Comparison of ENCODE assay signal across 15 cellular contexts in genomic region chr13:100753391-100753790, GRCh38.
"Had no signal": no experiment of that assay in that cellular context is flagged by ENCODE, and none has a peak within 500 bp of the region (broad histone marks: within the 10 kb centered on the region; RNA-seq: fewer than 3 reads in every experiment).

No MANE protein-coding gene starts in this region.

- H3K36me3 ChIP-seq: colonic mucosa had no signal

- H3K27me3 ChIP-seq: colonic mucosa had no signal

- H3K4me3 ChIP-seq: colonic mucosa had no signal

- DNase-seq: activated B cell treated with CpG ODN at 0.5 μM for 24 hours; activated CD4-positive, alpha-beta T cell treated with anti-CD3 and anti-CD28 coated beads for 48 hours; activated CD8-positive, alpha-beta memory T cell treated with anti-CD3 and anti-CD28 coated beads, Interleukin-2, amount 50 U/mL, for 4 hours; activated CD8-positive, alpha-beta T cell treated with anti-CD3 and anti-CD28 coated beads, Interleukin-2, amount 10 ng/mL, durations not matched to agents 7 days and 5 days; activated gamma-delta T cell treated with Interleukin-2 at 50 U/mL for 16 hours; activated T-cell treated with anti-CD3 and anti-CD28 coated beads, Interleukin-2, amount 50 U/mL, for 72 hours; amniotic stem cell; caudate nucleus; colonic mucosa; head of caudate nucleus; mesendoderm; stimulated activated CD4-positive, alpha-beta T cell treated with anti-CD3 and anti-CD28 coated beads, Interleukin-2, amount 100 ng/mL, for 24 hours; T-helper 2 cell had no signal

- H3K9me3 ChIP-seq: colonic mucosa had no signal

- H3K27ac ChIP-seq: colonic mucosa had no signal

- H3K4me1 ChIP-seq: colonic mucosa had no signal

- ATAC-seq: activated CD8-positive, alpha-beta T cell treated with anti-CD3 and anti-CD28 coated beads, Interleukin-2, amount 10 ng/mL, durations not matched to agents 7 days and 5 days; activated T-cell treated with anti-CD3 and anti-CD28 coated beads, Interleukin-2, amount 50 U/mL, for 72 hours; sciatic nerve; stimulated activated effector memory CD8-positive, alpha-beta T cell treated with anti-CD3 and anti-CD28 coated beads, Interleukin-12 subunit alpha, Interleukin-12 subunit beta, amount 100 ng/mL, for 72 hours had no signal
